ENCODE assay signal across 12 cellular contexts in the genomic region with DNA sequence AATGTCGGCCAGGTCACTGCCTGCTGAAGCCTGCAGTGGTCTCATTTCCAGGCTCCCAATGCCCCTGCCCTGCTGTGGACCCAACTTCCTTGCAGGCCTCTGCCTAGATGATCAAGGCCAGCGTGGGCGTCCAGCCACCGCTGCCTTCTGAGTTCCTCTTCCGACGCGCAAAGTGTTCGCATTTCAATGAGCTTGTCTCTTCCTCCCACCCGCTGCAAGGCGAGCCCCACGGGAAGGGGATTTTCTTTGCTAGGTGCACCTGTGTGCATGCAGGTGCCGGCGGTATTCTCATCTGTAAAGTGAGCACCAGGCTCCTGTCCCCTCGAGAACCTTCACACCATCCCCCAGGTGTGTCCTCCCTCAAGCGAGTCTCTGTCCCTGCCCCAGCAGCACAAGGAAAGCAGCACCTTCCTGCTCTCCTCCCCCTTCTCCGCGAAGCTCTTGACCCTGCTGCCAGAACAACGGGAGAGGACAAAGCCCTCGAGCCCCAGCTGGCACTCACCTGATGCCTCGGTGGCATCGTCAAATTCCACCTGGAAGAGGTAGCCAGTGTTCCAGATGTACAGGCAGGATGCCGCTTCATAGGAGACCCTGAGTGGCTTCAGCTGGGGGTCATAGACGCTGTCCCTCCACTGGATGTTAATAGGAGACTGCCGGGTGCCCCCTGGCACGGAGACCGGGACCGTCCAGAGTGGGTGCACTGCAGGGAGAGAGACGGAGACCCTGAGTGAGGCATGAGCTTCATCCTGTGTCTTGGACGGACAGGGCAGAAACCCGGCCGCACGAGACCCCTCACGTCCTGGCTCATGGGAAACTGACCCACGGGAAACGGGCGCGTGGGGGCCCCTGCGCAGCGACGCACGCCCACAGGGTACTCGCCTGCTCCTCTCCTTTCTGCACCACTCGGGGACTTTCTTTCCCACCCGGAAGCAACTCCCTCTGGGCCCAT. TPM values are rescaled to one million over a fixed set of nuclear protein-coding genes. Genes with fewer than 3 reads are reported as not detected.
DNase-seq lines count a peak whose midpoint lies in the region; ATAC-seq and TF ChIP-seq lines count a peak whose summit lies in the region.
"Had no signal": no experiment of that assay in that cellular context is flagged by ENCODE, and none has a peak within 500 bp of the region (broad histone marks: within the 10 kb centered on the region; RNA-seq: fewer than 3 reads in every experiment).

No MANE protein-coding gene starts in this region.

- peak overlapping the region in 9 of 10 donors; percentile 8 to 93 (median 69) for H3K27ac Mint-ChIP-seq in naive thymus-derived CD8-positive, alpha-beta T cell

- peak overlapping the region; percentile 52 to 83 (median 72) for H3K4me3 Mint-ChIP-seq in naive thymus-derived CD8-positive, alpha-beta T cell

- no peak overlapping the region for H3K4me3 ChIP-seq in tibial nerve
- H3K4me3 ChIP-seq in ascending aorta = no peak overlapping the region
- H3K4me3 ChIP-seq: ovary had no signal

- WGBS in tibial nerve, 2 donors = 71 to 75% methylated on average over 43 to 44 of the region's 44 CpGs

- peaks cover 0 to 3% (median 0%) of the 10 kb centered on the region in 4 donors for H3K4me1 ChIP-seq in tibial nerve
- H3K4me1 ChIP-seq in ascending aorta = peaks cover 0 to 3% of the 10 kb centered on the region in 2 donors

- H3K27me3 ChIP-seq in tibial nerve (peaks cover 0 to 12% of the 10 kb centered on the region in 2 donors), ascending aorta (no peaks in the 10 kb centered on the region)
- H3K27me3 ChIP-seq: ovary had no signal

- peak; percentile 61 for DNase-seq in DMS153 (lab: John Stamatoyannopoulos, UW)
- DNase-seq in GM20000 (ENCODE audit: low spot score) = peak; percentile 78
- DNase-seq in UCSD-AML1 (lab: John Stamatoyannopoulos, UW; ENCODE audit: unreplicated experiment) = peak; percentile 32
- peak in 5 of 10 donors; percentile 12 to 31 (median 20) for DNase-seq in naive thymus-derived CD8-positive, alpha-beta T cell
- no peak for DNase-seq in kidney glomerular epithelial cell (lab: John Stamatoyannopoulos, UW)
- no peak for DNase-seq in tibial nerve (ENCODE audit: low spot score in 2 of 2)
- no peak for DNase-seq in ascending aorta (ENCODE audit: low spot score in 2 of 2)
- DNase-seq: kidney had no signal

- peak; percentile 56 to 78 for ATAC-seq in naive thymus-derived CD8-positive, alpha-beta T cell
- ATAC-seq in HG02571 (IDR thresholded peaks at IDR 0.05; ENCODE audit: unreplicated experiment) = no peak

- TF ChIP-seq CTCF in GM20000 (IDR thresholded peaks at IDR 0.05; ENCODE audit: extremely low read depth, missing control alignments) (no peak), tibial nerve (IDR thresholded peaks at IDR 0.05) (no peak), ascending aorta (IDR thresholded peaks at IDR 0.05) (no peak)

- H3K4me1 Mint-ChIP-seq in naive thymus-derived CD8-positive, alpha-beta T cell = peaks cover 7 to 18% (median 11%) of the 10 kb centered on the region in 4 donors

- H3K9me3 Mint-ChIP-seq in naive thymus-derived CD8-positive, alpha-beta T cell = no peaks in the 10 kb centered on the region

- H3K27ac ChIP-seq in tibial nerve (no peak overlapping the region), ascending aorta (no peak overlapping the region)
- H3K27ac ChIP-seq: ovary had no signal

- no peak for TF ChIP-seq POLR2A in tibial nerve (IDR thresholded peaks at IDR 0.05)

- H3K9me3 ChIP-seq in tibial nerve (no peaks in the 10 kb centered on the region), ascending aorta (no peaks in the 10 kb centered on the region)
- H3K9me3 ChIP-seq: ovary had no signal

- POLR2A ChIA-PET in naive thymus-derived CD8-positive, alpha-beta T cell (lab: Charles Lee) = interaction anchor here (0.6 kb wide), 1 partner anchor 147 kb away, joined by 3 read pairs; no protein-coding TSS in a partner anchor

- intact Hi-C loops in ascending aorta (cut with DNase I) = no loop called here

- no peaks in the 10 kb centered on the region for H3K36me3 Mint-ChIP-seq in naive thymus-derived CD8-positive, alpha-beta T cell

- peaks cover 0 to 4% (median 0%) of the 10 kb centered on the region in 5 donors for H3K27me3 Mint-ChIP-seq in naive thymus-derived CD8-positive, alpha-beta T cell

- no peak for TF ChIP-seq EP300 in tibial nerve (IDR thresholded peaks at IDR 0.05)

- H3K36me3 ChIP-seq in tibial nerve = no peaks in the 10 kb centered on the region
- no peaks in the 10 kb centered on the region for H3K36me3 ChIP-seq in ascending aorta
- H3K36me3 ChIP-seq: ovary had no signal

RNA-seq across cellular contexts. Expression of gene CA5A, which starts 9.8 kb away (rescaled TPM):
- total RNA-seq in naive thymus-derived CD8-positive, alpha-beta T cell = not detected
- not detected for polyA plus RNA-seq in naive thymus-derived CD8-positive, alpha-beta T cell
- not detected for total RNA-seq in tibial nerve
- total RNA-seq in ascending aorta = not detected
- total RNA-seq: esophagus mucosa, kidney, MCF 10A, ovary had no signal

RNA-seq across cellular contexts. Expression of gene BANP, which starts 24.7 kb away (rescaled TPM):
- 10 to 100 TPM; 85.2 to 89.4 TPM for total RNA-seq in naive thymus-derived CD8-positive, alpha-beta T cell
- 10 to 100 TPM; 13.4 to 29.1 (median 15.7) TPM for polyA plus RNA-seq in naive thymus-derived CD8-positive, alpha-beta T cell
- total RNA-seq in tibial nerve (10 to 100 TPM; 21.9 to 27.3 (median 24.6) TPM), ascending aorta (23.4 TPM)

RNA-seq across cellular contexts. Expression of gene SLC7A5, which starts 57.2 kb away (rescaled TPM):
- 10 to 100 TPM; 18.0 to 20.7 TPM for total RNA-seq in naive thymus-derived CD8-positive, alpha-beta T cell
- polyA plus RNA-seq in naive thymus-derived CD8-positive, alpha-beta T cell = 1 to 10 TPM; 2.0 to 3.6 (median 3.2) TPM
- total RNA-seq in tibial nerve = 1 to 10 TPM; 5.5 to 6.6 (median 6.0) TPM
- 7.6 TPM for total RNA-seq in ascending aorta

Comparison
In these comparisons a context has a peak if more than half of its experiments do, and no peak if none do; other contexts are left out.
1. DNase-seq: peak in DMS153 (single experiment), GM20000 (single experiment) and UCSD-AML1 (single experiment); none in kidney glomerular epithelial cell (single experiment), tibial nerve (0 of 2) and ascending aorta (0 of 2).